ENCODE assay signal across 8 cellular contexts in genomic region chr11:64253043-64253442, GRCh38. TPM values are rescaled to one million over a fixed set of nuclear protein-coding genes. Genes with fewer than 3 reads are reported as not detected.
DNase-seq lines count a peak whose midpoint lies in the region; ATAC-seq, FAIRE-seq and TF ChIP-seq lines count a peak whose summit lies in the region.

No MANE protein-coding gene starts in this region.

- H3K27ac ChIP-seq in ACC112 (ENCODE audit: low read depth, low read length), result no peak overlapping the region
- H3K27ac ChIP-seq in K562 (ENCODE audit: extremely low read depth, low read depth, low read length), result no peak overlapping the region

- no peak for TF ChIP-seq RAD21 in K562 (CRISPR knock-in tag; conservative IDR thresholded peaks at IDR 0.05 in 1 of 2, IDR thresholded peaks at IDR 0.05 in 1 of 2)

- no peak overlapping the region for H3K27ac Mint-ChIP-seq in mesothelial cell of epicardium

- peaks cover 21% of the 10 kb centered on the region for H3K79me2 ChIP-seq in ACC112 (ENCODE audit: control insufficient read depth, insufficient read depth, low read length, unreplicated experiment)
- H3K79me2 ChIP-seq in K562 (ENCODE audit: control insufficient read depth, insufficient read depth, low read length), result peaks cover 27% of the 10 kb centered on the region

- DNase-seq in HFF-Myc (ENCODE audit: extremely low read depth, low read depth) (no peak), K562 (ENCODE audit: extremely low read depth in 1 of 4, low spot score in 3 of 4) (no peak), mesothelial cell of epicardium (ENCODE audit: low spot score in 2 of 2, unreplicated experiment in 2 of 2) (no peak), NCI-H524 treated with DMSO at 0.1 percent for 48 hours (lab: John Stamatoyannopoulos, UW) (no peak), NCI-H146 (lab: John Stamatoyannopoulos, UW) (no peak), NCI-H128 (lab: John Stamatoyannopoulos, UW; ENCODE audit: unreplicated experiment) (no peak)

- BruUV-seq in K562 (replicated peaks; lab: Mats Ljungman, UMichigan), result TSS peak; percentile 58

- H3K36me3 ChIP-seq in ACC112 (ENCODE audit: insufficient read depth, low read length) (0 out of 2 replicates have a peak, but pooled peaks cover 4% of the 10 kb centered on the region), K562 (ENCODE audit: control insufficient read depth, insufficient read depth, low read length) (peaks cover 42% of the 10 kb centered on the region; the same call in 2 of the 3 replicates)

- H2AFZ ChIP-seq in ACC112 (ENCODE audit: low read length, unreplicated experiment) (no peak overlapping the region), K562 (ENCODE audit: low read depth, low read length) (no peak overlapping the region)

- peak overlapping the region in 1 of 2 experiments; percentile 95; a peak in 2 of 4 replicates for H3K9ac ChIP-seq in K562 (ENCODE audit: insufficient read depth in 1 of 2, low read depth in 2 of 2, low read length in 2 of 2)

- no peak overlapping the region for H3K4me2 ChIP-seq in K562 (ENCODE audit: insufficient read depth, low read length)

- H3K9me3 Mint-ChIP-seq in mesothelial cell of epicardium, result no peaks in the 10 kb centered on the region

- H3K4me1 Mint-ChIP-seq in mesothelial cell of epicardium, result peaks cover 10% of the 10 kb centered on the region

- H3K4me1 ChIP-seq in ACC112 (ENCODE audit: control insufficient read depth, insufficient read depth, low read length, unreplicated experiment) (peaks cover 18% of the 10 kb centered on the region), K562 (replicated peaks in 1 of 2; ENCODE audit: control insufficient read depth in 2 of 2, insufficient read depth in 2 of 2, low read length in 2 of 2) (peaks cover 25 to 79% of the 10 kb centered on the region in 2 experiments)

- WGBS in K562 (ENCODE audit: insufficient coverage, low coverage, missing lambda C conversion rate), result 77% methylated on average over 8 of the region's 8 CpGs

- in situ Hi-C loops in K562 (cut with MboI), result no loop called here

- no peak for TF ChIP-seq POLR2A in K562 (conservative IDR thresholded peaks at IDR 0.05)

- no peak for TF ChIP-seq CTCF in HFF-Myc (IDR thresholded peaks at IDR 0.05; ENCODE audit: low read depth, low read length, missing control alignments)
- TF ChIP-seq CTCF in K562 (IDR thresholded peaks at IDR 0.05 in 2 of 3, conservative IDR thresholded peaks at IDR 0.05 in 1 of 3; ENCODE audit: insufficient read depth in 2 of 3, low read depth in 1 of 3, low read length in 3 of 3), result no peak
- TF ChIP-seq CTCF in mesothelial cell of epicardium (IDR thresholded peaks at IDR 0.05; ENCODE audit: unreplicated experiment), result no peak

- H3K27me3 Mint-ChIP-seq in mesothelial cell of epicardium (ENCODE audit: low read depth), result no peaks in the 10 kb centered on the region

- peak overlapping the region; percentile 83 for H3K4me3 Mint-ChIP-seq in mesothelial cell of epicardium

- FAIRE-seq in K562 (lab: Jason Lieb, UNC), result no peak

- H3K9me1 ChIP-seq in K562 (ENCODE audit: control insufficient read depth, insufficient read depth, low read length), result no peaks in the 10 kb centered on the region

- intact Hi-C loops in K562 (cut with micrococcal nuclease), result no loop called here

- no peaks in the 10 kb centered on the region for H3K9me3 ChIP-seq in K562 (replicated peaks; ENCODE audit: control insufficient read depth, insufficient read depth, low read depth, low read length)

- peaks cover 1% of the 10 kb centered on the region for H3K36me3 Mint-ChIP-seq in mesothelial cell of epicardium

- H3K27me3 ChIP-seq in ACC112 (ENCODE audit: insufficient read depth, low read length), result no peaks in the 10 kb centered on the region
- H3K27me3 ChIP-seq in K562 (ENCODE audit: control insufficient read depth in 2 of 2, insufficient read depth in 2 of 2, low read length in 2 of 2), result no peaks in the 10 kb centered on the region

- H4K20me1 ChIP-seq in K562 (replicated peaks; ENCODE audit: control insufficient read depth, insufficient read depth, low read length), result peaks cover 7% of the 10 kb centered on the region

- peak overlapping the region; percentile 87 for H3K4me3 ChIP-seq in ACC112 (ENCODE audit: low read depth, low read length)
- peak overlapping the region; percentile 84 for H3K4me3 ChIP-seq in HFF-Myc (replicated peaks; ENCODE audit: low read depth, low read length)
- H3K4me3 ChIP-seq in K562, result no peak overlapping the region

- POLR2A ChIA-PET in K562 (lab: Yijun Ruan, JAX), result interaction anchor here (0.6 to 1.1 kb wide), 2 partner anchors 8 to 17 kb away, joined by 3 to 5 read pairs; no protein-coding TSS in a partner anchor

- TF ChIP-seq EP300 in K562 (IDR thresholded peaks at IDR 0.05; ENCODE audit: low read length), result no peak

- ATAC-seq in K562 (no peak), GM19023 (IDR thresholded peaks at IDR 0.05; ENCODE audit: unreplicated experiment) (no peak)

- CTCF ChIA-PET in K562 (lab: Yijun Ruan, JAX; ENCODE audit: low intra/inter-chr PET ratio), result no interaction called here

RNA-seq across cellular contexts. Expression of gene PLCB3, which starts 1.7 kb away (rescaled TPM):
- total RNA-seq in K562 (2011; cell fraction: chromatin; rRNA removed; ENCODE audit: low replicate concordance), result 41.0 and 132 TPM in 2 replicates
- total RNA-seq in K562 (2011; cell fraction: nucleolus; rRNA removed), result 77.6 and 79.7 TPM in 2 replicates
- total RNA-seq in K562 (2011; cell fraction: nucleoplasm; rRNA removed), result 28.1 and 43.7 TPM in 2 replicates
- total RNA-seq in K562 (2014; rRNA removed) (33.6 and 42.5 TPM in 2 replicates), K562 (2014; rRNA removed; fragmentation: Illumina TruSeq; extraction: Trizol) (7.0 and 8.4 TPM in 2 replicates), K562 (2015; rRNA removed; fragmentation: Illumina TruSeq; extraction: Trizol) (14.6 and 14.9 TPM in 2 replicates), K562 (2021) (37.1 and 44.8 TPM in 2 replicates), mesothelial cell of epicardium (34.9 to 35.7 TPM (median 35.7 TPM) in 3 replicates)
- polyA plus RNA-seq in K562 (2011; rRNA removed) (11.5 and 18.0 TPM in 2 replicates), K562 (2014; fragmentation: Illumina TruSeq; extraction: Trizol) (16.0 and 23.9 TPM in 2 replicates), K562 (2014; fragmentation: Nextera tagmentation; extraction: Ambion mirVana) (under 1 TPM; 0.31 to 0.37 TPM), K562 (2014; rRNA removed) (24.7 and 27.6 TPM in 2 replicates)
- polyA plus RNA-seq in K562 (2011; cell fraction: cytosol; rRNA removed), result 10.3 and 18.2 TPM in 2 replicates
- polyA plus RNA-seq in K562 (2011; cell fraction: nucleus; rRNA removed), result 77.2 and 104 TPM in 2 replicates
- 23.9 and 26.4 TPM in 2 replicates for polyA plus RNA-seq in K562 (2012)
- 9.7 and 13.1 TPM in 2 replicates for polyA minus RNA-seq in K562 (2011; rRNA and poly(A)+ RNA removed)
- 19.2 and 19.7 TPM in 2 replicates for polyA minus RNA-seq in K562 (2011; cell fraction: cytosol; rRNA and poly(A)+ RNA removed)
- polyA minus RNA-seq in K562 (2011; cell fraction: nucleus; rRNA and poly(A)+ RNA removed), result 20.1 and 25.0 TPM in 2 replicates

RNA-seq across cellular contexts. Expression of gene PPP1R14B, which starts 6.3 kb away (rescaled TPM):
- total RNA-seq in K562 (2011; cell fraction: chromatin; rRNA removed; ENCODE audit: low replicate concordance), result 22.4 and 60.4 TPM in 2 replicates
- total RNA-seq in K562 (2011; cell fraction: nucleolus; rRNA removed), result 71.5 and 97.6 TPM in 2 replicates
- 71.8 and 129 TPM in 2 replicates for total RNA-seq in K562 (2011; cell fraction: nucleoplasm; rRNA removed)
- total RNA-seq in K562 (2014; rRNA removed), result 566 and 592 TPM in 2 replicates
- total RNA-seq in K562 (2014; rRNA removed; fragmentation: Illumina TruSeq; extraction: Trizol), result 114 and 162 TPM in 2 replicates
- 300 and 321 TPM in 2 replicates for total RNA-seq in K562 (2015; rRNA removed; fragmentation: Illumina TruSeq; extraction: Trizol)
- total RNA-seq in K562 (2021), result 391 and 402 TPM in 2 replicates
- polyA plus RNA-seq in K562 (2011; rRNA removed), result 182 and 196 TPM in 2 replicates
- 198 and 362 TPM in 2 replicates for polyA plus RNA-seq in K562 (2011; cell fraction: cytosol; rRNA removed)
- polyA plus RNA-seq in K562 (2011; cell fraction: nucleus; rRNA removed), result 169 and 217 TPM in 2 replicates
- polyA plus RNA-seq in K562 (2012), result 195 and 318 TPM in 2 replicates
- 212 and 254 TPM in 2 replicates for polyA plus RNA-seq in K562 (2014; fragmentation: Illumina TruSeq; extraction: Trizol)
- polyA plus RNA-seq in K562 (2014; fragmentation: Nextera tagmentation; extraction: Ambion mirVana), result 10 to 100 TPM in 1 of 2 experiments, 1 to 10 TPM in 1; 7.7 to 17.5 TPM
- 312 and 380 TPM in 2 replicates for polyA plus RNA-seq in K562 (2014; rRNA removed)
- 33.2 and 49.9 TPM in 2 replicates for polyA minus RNA-seq in K562 (2011; rRNA and poly(A)+ RNA removed)
- 84.7 and 86.5 TPM in 2 replicates for polyA minus RNA-seq in K562 (2011; cell fraction: cytosol; rRNA and poly(A)+ RNA removed)
- 27.9 and 34.1 TPM in 2 replicates for polyA minus RNA-seq in K562 (2011; cell fraction: nucleus; rRNA and poly(A)+ RNA removed)
- total RNA-seq in mesothelial cell of epicardium, result 119 to 131 TPM (median 124 TPM) in 3 replicates

RNA-seq across cellular contexts. Expression of gene FKBP2, which starts 12.1 kb away (rescaled TPM):
- total RNA-seq in K562 (2011; cell fraction: chromatin; rRNA removed; ENCODE audit: low replicate concordance), result 24.7 and 45.5 TPM in 2 replicates
- 58.4 and 66.4 TPM in 2 replicates for total RNA-seq in K562 (2011; cell fraction: nucleolus; rRNA removed)
- 56.3 and 59.5 TPM in 2 replicates for total RNA-seq in K562 (2011; cell fraction: nucleoplasm; rRNA removed)
- total RNA-seq in K562 (2014; rRNA removed) (151 TPM in 2 replicates), K562 (2014; rRNA removed; fragmentation: Illumina TruSeq; extraction: Trizol) (28.0 and 49.2 TPM in 2 replicates), K562 (2015; rRNA removed; fragmentation: Illumina TruSeq; extraction: Trizol) (73.1 and 79.0 TPM in 2 replicates), K562 (2021) (44.5 and 58.1 TPM in 2 replicates), mesothelial cell of epicardium (35.5 to 40.2 TPM (median 36.4 TPM) in 3 replicates)
- polyA plus RNA-seq in K562 (2011; rRNA removed) (30.8 and 36.6 TPM in 2 replicates), K562 (2014; fragmentation: Illumina TruSeq; extraction: Trizol) (71.7 and 83.5 TPM in 2 replicates), K562 (2014; fragmentation: Nextera tagmentation; extraction: Ambion mirVana) (10 to 100 TPM in 1 of 2 experiments, 1 to 10 TPM in 1; 3.5 to 27.1 TPM), K562 (2014; rRNA removed) (92.2 and 110 TPM in 2 replicates)
- polyA plus RNA-seq in K562 (2011; cell fraction: cytosol; rRNA removed), result 60.1 and 75.2 TPM in 2 replicates
- polyA plus RNA-seq in K562 (2011; cell fraction: nucleus; rRNA removed), result 52.4 and 56.6 TPM in 2 replicates
- polyA plus RNA-seq in K562 (2012), result 115 and 123 TPM in 2 replicates
- 10.6 and 16.1 TPM in 2 replicates for polyA minus RNA-seq in K562 (2011; rRNA and poly(A)+ RNA removed)
- 33.8 and 40.5 TPM in 2 replicates for polyA minus RNA-seq in K562 (2011; cell fraction: cytosol; rRNA and poly(A)+ RNA removed)
- 7.8 and 14.2 TPM in 2 replicates for polyA minus RNA-seq in K562 (2011; cell fraction: nucleus; rRNA and poly(A)+ RNA removed)

RNA-seq across cellular contexts. Expression of gene VEGFB, which starts 18.7 kb away (rescaled TPM):
- total RNA-seq in K562 (2011; cell fraction: chromatin; rRNA removed; ENCODE audit: low replicate concordance), result 16.1 and 40.0 TPM in 2 replicates
- total RNA-seq in K562 (2011; cell fraction: nucleolus; rRNA removed), result 23.4 and 32.0 TPM in 2 replicates
- 31.9 and 33.0 TPM in 2 replicates for total RNA-seq in K562 (2011; cell fraction: nucleoplasm; rRNA removed)
- 28.2 and 44.3 TPM in 2 replicates for total RNA-seq in K562 (2014; rRNA removed)
- 21.0 and 22.6 TPM in 2 replicates for total RNA-seq in K562 (2014; rRNA removed; fragmentation: Illumina TruSeq; extraction: Trizol)
- 25.7 and 28.0 TPM in 2 replicates for total RNA-seq in K562 (2015; rRNA removed; fragmentation: Illumina TruSeq; extraction: Trizol)
- 83.4 and 88.3 TPM in 2 replicates for total RNA-seq in K562 (2021)
- polyA plus RNA-seq in K562 (2011; rRNA removed), result 11.0 and 13.5 TPM in 2 replicates
- 12.1 and 16.0 TPM in 2 replicates for polyA plus RNA-seq in K562 (2011; cell fraction: cytosol; rRNA removed)
- polyA plus RNA-seq in K562 (2011; cell fraction: nucleus; rRNA removed), result 25.1 and 26.2 TPM in 2 replicates
- polyA plus RNA-seq in K562 (2012), result 97.3 and 181 TPM in 2 replicates
- 35.2 and 41.4 TPM in 2 replicates for polyA plus RNA-seq in K562 (2014; fragmentation: Illumina TruSeq; extraction: Trizol)
- polyA plus RNA-seq in K562 (2014; fragmentation: Nextera tagmentation; extraction: Ambion mirVana), result 10 to 100 TPM; 12.0 to 12.1 TPM
- polyA plus RNA-seq in K562 (2014; rRNA removed), result 31.8 and 35.8 TPM in 2 replicates
- 4.2 and 6.2 TPM in 2 replicates for polyA minus RNA-seq in K562 (2011; rRNA and poly(A)+ RNA removed)
- 21.2 and 26.0 TPM in 2 replicates for polyA minus RNA-seq in K562 (2011; cell fraction: cytosol; rRNA and poly(A)+ RNA removed)
- 3.2 and 4.9 TPM in 2 replicates for polyA minus RNA-seq in K562 (2011; cell fraction: nucleus; rRNA and poly(A)+ RNA removed)
- 83.2 to 90.1 TPM (median 85.8 TPM) in 3 replicates for total RNA-seq in mesothelial cell of epicardium

RNA-seq across cellular contexts. Expression of gene DNAJC4, which starts 22.7 kb away (rescaled TPM):
- total RNA-seq in K562 (2011; cell fraction: chromatin; rRNA removed; ENCODE audit: low replicate concordance), result 39.7 and 112 TPM in 2 replicates
- 78.0 and 98.9 TPM in 2 replicates for total RNA-seq in K562 (2011; cell fraction: nucleolus; rRNA removed)
- total RNA-seq in K562 (2011; cell fraction: nucleoplasm; rRNA removed), result 64.2 and 65.8 TPM in 2 replicates
- 16.4 and 20.2 TPM in 2 replicates for total RNA-seq in K562 (2014; rRNA removed)
- total RNA-seq in K562 (2014; rRNA removed; fragmentation: Illumina TruSeq; extraction: Trizol), result 6.6 and 11.2 TPM in 2 replicates
- 19.3 and 19.9 TPM in 2 replicates for total RNA-seq in K562 (2015; rRNA removed; fragmentation: Illumina TruSeq; extraction: Trizol)
- 27.6 and 31.8 TPM in 2 replicates for total RNA-seq in K562 (2021)
- polyA plus RNA-seq in K562 (2011; rRNA removed), result 23.9 and 45.1 TPM in 2 replicates
- polyA plus RNA-seq in K562 (2011; cell fraction: cytosol; rRNA removed), result 30.8 and 65.5 TPM in 2 replicates
- polyA plus RNA-seq in K562 (2011; cell fraction: nucleus; rRNA removed), result 110 and 164 TPM in 2 replicates
- 34.0 and 79.2 TPM in 2 replicates for polyA plus RNA-seq in K562 (2012)
- polyA plus RNA-seq in K562 (2014; fragmentation: Illumina TruSeq; extraction: Trizol), result 28.0 and 37.5 TPM in 2 replicates
- 1 to 10 TPM; 4.0 to 4.6 TPM for polyA plus RNA-seq in K562 (2014; fragmentation: Nextera tagmentation; extraction: Ambion mirVana)
- polyA plus RNA-seq in K562 (2014; rRNA removed), result 32.6 and 42.9 TPM in 2 replicates
- 7.1 and 9.0 TPM in 2 replicates for polyA minus RNA-seq in K562 (2011; rRNA and poly(A)+ RNA removed)
- 12.6 and 23.5 TPM in 2 replicates for polyA minus RNA-seq in K562 (2011; cell fraction: cytosol; rRNA and poly(A)+ RNA removed)
- polyA minus RNA-seq in K562 (2011; cell fraction: nucleus; rRNA and poly(A)+ RNA removed), result 15.8 and 16.0 TPM in 2 replicates
- 43.6 to 49.4 TPM (median 45.0 TPM) in 3 replicates for total RNA-seq in mesothelial cell of epicardium
